16 cellular contexts compared by ENCODE assay signal in the genomic region with DNA sequence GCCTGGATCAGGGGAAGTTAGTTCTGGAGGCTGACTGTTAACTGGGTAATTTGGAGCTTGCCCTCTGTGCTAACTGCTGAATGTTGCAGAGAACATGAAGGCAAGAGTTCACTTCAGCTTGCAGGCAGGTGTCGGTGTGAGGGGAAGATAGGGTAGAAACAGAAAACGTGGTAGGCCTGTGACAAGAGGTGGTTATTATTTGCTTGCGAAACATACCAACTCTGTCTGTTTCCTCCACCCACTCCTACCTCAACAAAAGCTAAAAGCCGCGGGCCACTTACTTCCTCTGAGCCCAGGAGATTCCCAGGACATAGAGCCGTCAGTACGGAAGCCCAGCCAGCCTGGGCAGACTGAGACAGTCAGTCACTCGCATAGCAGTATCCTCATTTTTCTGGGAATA.
DNase-seq lines count a peak whose midpoint lies in the region; ATAC-seq and TF ChIP-seq lines count a peak whose summit lies in the region.
"Had no signal": no experiment of that assay in that cellular context is flagged by ENCODE, and none has a peak within 500 bp of the region (broad histone marks: within the 10 kb centered on the region; RNA-seq: fewer than 3 reads in every experiment).

No MANE protein-coding gene starts in this region.

- no peak overlapping the region for H3K4ac ChIP-seq in trophoblast cell (ENCODE audit: low read depth, low read length)

- no peak overlapping the region for H2AFZ ChIP-seq in trophoblast cell (ENCODE audit: insufficient read depth, low read length, poor library complexity)

- H3K79me1 ChIP-seq in trophoblast cell (ENCODE audit: low read length): no peaks in the 10 kb centered on the region

- H3K18ac ChIP-seq in trophoblast cell (ENCODE audit: low read length): no peak overlapping the region

- WGBS in trophoblast cell (ENCODE audit: extremely low coverage, insufficient coverage, insufficient read length): no CpG with 5 or more reads among the region's 8 CpGs

- H3K36me3 ChIP-seq in trophoblast cell (ENCODE audit: control insufficient read depth in 1 of 2, insufficient read depth in 2 of 2, low read length in 2 of 2): no peaks in the 10 kb centered on the region
- H3K36me3 ChIP-seq in effector memory CD4-positive, alpha-beta T cell (ENCODE audit: control insufficient read depth, insufficient read depth, low read length): no peaks in the 10 kb centered on the region
- H3K36me3 ChIP-seq: stomach had no signal

- H2BK5ac ChIP-seq in trophoblast cell (ENCODE audit: low read depth, low read length, poor library complexity): no peak overlapping the region

- no peak overlapping the region for H3K4me2 ChIP-seq in trophoblast cell (ENCODE audit: low read length)
- H3K4me2 ChIP-seq: SK-N-SH had no signal

- H3K23ac ChIP-seq in trophoblast cell (ENCODE audit: low read length): no peak overlapping the region

- H3K36me3 Mint-ChIP-seq in Calu3 (ENCODE audit: insufficient read depth, unreplicated experiment): no peaks in the 10 kb centered on the region
- H3K36me3 Mint-ChIP-seq: CD8-positive, alpha-beta memory T cell had no signal

- no peak overlapping the region for H3K14ac ChIP-seq in trophoblast cell (ENCODE audit: low read length)

- H2BK120ac ChIP-seq in trophoblast cell (ENCODE audit: insufficient read depth, low read length, poor library complexity): no peak overlapping the region

- no peak for TF ChIP-seq CTCF in Calu3 (IDR thresholded peaks at IDR 0.05; ENCODE audit: unreplicated experiment)

- peak; percentile 46 for DNase-seq in NK-92 treated with Interleukin-12 subunit alpha and Interleukin-12 subunit beta, amount 100 ng/mL, for 24 hours (lab: John Stamatoyannopoulos, UW)
- DNase-seq in NK-92 (lab: John Stamatoyannopoulos, UW; ENCODE audit: unreplicated experiment) (no peak), SK-MEL-5 (ENCODE audit: low read depth, low spot score) (peak; percentile 17), trophoblast cell (peak; percentile 27 to 34), Calu3 (no peak)
- DNase-seq in effector memory CD4-positive, alpha-beta T cell: no peak
- DNase-seq: activated naive CD4-positive, alpha-beta T cell; CD8-positive, alpha-beta memory T cell; MM.1S; NCI-H2171; nucleus accumbens; SK-N-SH; stomach had no signal

- H3K9me3 Mint-ChIP-seq in Calu3 (ENCODE audit: low read depth, unreplicated experiment): no peaks in the 10 kb centered on the region
- H3K9me3 Mint-ChIP-seq: CD8-positive, alpha-beta memory T cell had no signal

- no TSS peak for BruUV-seq in Calu3 (replicated peaks; lab: Mats Ljungman, UMichigan)

- ATAC-seq in HG02885 (IDR thresholded peaks at IDR 0.05; ENCODE audit: poor library complexity, unreplicated experiment) (peak; percentile 69), GM18909 (IDR thresholded peaks at IDR 0.05; ENCODE audit: poor library complexity, unreplicated experiment) (no peak)

- no peaks in the 10 kb centered on the region for H3K79me2 ChIP-seq in trophoblast cell (ENCODE audit: control insufficient read depth, insufficient read depth, low read length, poor library complexity)

- H3K27me3 ChIP-seq in trophoblast cell (ENCODE audit: insufficient read depth, low read length): no peaks in the 10 kb centered on the region
- no peaks in the 10 kb centered on the region for H3K27me3 ChIP-seq in effector memory CD4-positive, alpha-beta T cell (replicated peaks; ENCODE audit: control insufficient read depth, insufficient read depth, low read length, poor library complexity, severe bottlenecking)

- in situ Hi-C loops in SK-MEL-5 (cut with HindIII; ENCODE audit: low pct_unique_long_range_greater_than_20kb, low sequenced_read_pairs): no loop called here

- no peaks in the 10 kb centered on the region for H3K9me3 ChIP-seq in trophoblast cell (ENCODE audit: insufficient read depth, low read depth, low read length)
- no peaks in the 10 kb centered on the region for H3K9me3 ChIP-seq in effector memory CD4-positive, alpha-beta T cell (ENCODE audit: control insufficient read depth, low read length)
- H3K9me3 ChIP-seq: SK-N-SH, stomach had no signal

- no peak overlapping the region for H4K12ac ChIP-seq in trophoblast cell (ENCODE audit: low read depth, low read length)

- no peak overlapping the region for H3K9ac ChIP-seq in trophoblast cell (ENCODE audit: low read length)
- H3K9ac ChIP-seq: SK-N-SH had no signal

- H4K91ac ChIP-seq in trophoblast cell (ENCODE audit: low read depth, low read length): no peak overlapping the region

- H3K27me3 Mint-ChIP-seq in Calu3 (ENCODE audit: unreplicated experiment): no peaks in the 10 kb centered on the region

- H3K4me3 ChIP-seq in trophoblast cell (ENCODE audit: low read depth, low read length): no peak overlapping the region
- H3K4me3 ChIP-seq in effector memory CD4-positive, alpha-beta T cell (ENCODE audit: insufficient read depth, low read depth, low read length, poor library complexity, severe bottlenecking): no peak overlapping the region
- H3K4me3 ChIP-seq: stomach had no signal

- no peak overlapping the region for H2AK5ac ChIP-seq in trophoblast cell (ENCODE audit: low read length)

- H3K4me1 ChIP-seq in trophoblast cell (ENCODE audit: control insufficient read depth in 1 of 2, insufficient read depth in 2 of 2, low read length in 2 of 2): peaks cover 2 to 3% of the 10 kb centered on the region in 2 experiments
- no peaks in the 10 kb centered on the region for H3K4me1 ChIP-seq in effector memory CD4-positive, alpha-beta T cell (ENCODE audit: control insufficient read depth, insufficient read depth, low read length, poor library complexity, severe bottlenecking)
- H3K4me1 ChIP-seq: stomach had no signal

- intact Hi-C loops in Calu3 (cut with micrococcal nuclease; ENCODE audit: unreplicated experiment): no loop called here

- H3K4me3 Mint-ChIP-seq in Calu3 (ENCODE audit: low read depth, unreplicated experiment): no peak overlapping the region
- H3K4me3 Mint-ChIP-seq: CD8-positive, alpha-beta memory T cell had no signal

- H4K8ac ChIP-seq in trophoblast cell (ENCODE audit: low read depth, low read length): no peak overlapping the region

- H3K27ac Mint-ChIP-seq in Calu3 (ENCODE audit: unreplicated experiment): no peak overlapping the region

- no peak overlapping the region for H3K27ac ChIP-seq in trophoblast cell (ENCODE audit: low read depth, low read length)
- H3K27ac ChIP-seq in effector memory CD4-positive, alpha-beta T cell (ENCODE audit: insufficient read depth, low read length, poor library complexity, severe bottlenecking): no peak overlapping the region
- H3K27ac ChIP-seq: stomach, VCaP had no signal

- no peaks in the 10 kb centered on the region for H3K4me1 Mint-ChIP-seq in Calu3 (ENCODE audit: low read depth, unreplicated experiment)

- no peak overlapping the region for H2BK12ac ChIP-seq in trophoblast cell (ENCODE audit: low read length)

- CTCF ChIA-PET in Calu3 (lab: Charles Lee): no interaction called here

Comparison
In these comparisons a context has a peak if more than half of its experiments do, and no peak if none do; other contexts are left out.
1. DNase-seq: peak in NK-92 treated with Interleukin-12 subunit alpha and Interleukin-12 subunit beta, amount 100 ng/mL, for 24 hours (single experiment), SK-MEL-5 (single experiment) and trophoblast cell (2 of 2); none in NK-92 (single experiment), Calu3 (single experiment) and effector memory CD4-positive, alpha-beta T cell (0 of 3).